14 cellular contexts compared by ENCODE assay signal in the genomic region with DNA sequence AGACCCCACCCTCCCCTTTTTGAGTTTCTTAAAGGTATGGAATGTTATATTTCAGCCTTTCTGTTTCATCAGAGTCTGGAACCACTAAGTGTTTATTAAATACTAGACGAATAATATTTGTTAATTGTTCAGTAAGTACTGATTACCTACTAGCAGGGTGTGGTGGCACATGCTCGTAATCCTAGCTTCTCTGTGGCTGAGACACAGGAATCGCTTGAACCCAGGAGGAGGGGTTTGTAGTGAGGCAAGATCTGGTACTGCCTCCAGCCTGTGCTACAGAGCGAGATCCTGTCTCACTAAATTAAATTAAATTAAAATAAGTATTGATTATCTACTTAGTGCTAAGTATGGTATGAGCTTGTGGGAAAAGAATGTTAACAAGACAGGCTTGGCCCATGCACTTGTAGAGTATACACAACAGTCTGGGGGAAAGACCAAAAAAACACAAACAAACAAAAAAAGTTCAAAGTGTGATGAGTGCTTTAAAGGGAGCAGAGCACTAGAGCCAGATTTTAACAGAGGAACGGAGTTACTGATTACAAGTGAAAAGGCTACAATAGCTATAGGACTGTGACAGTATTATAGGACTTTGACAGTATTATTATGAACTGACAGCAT. TPM values are rescaled to one million over a fixed set of nuclear protein-coding genes. Genes with fewer than 3 reads are reported as not detected.
DNase-seq lines count a peak whose midpoint lies in the region; ATAC-seq, FAIRE-seq and TF ChIP-seq lines count a peak whose summit lies in the region.
"Had no signal": no experiment of that assay in that cellular context is flagged by ENCODE, and none has a peak within 500 bp of the region (broad histone marks: within the 10 kb centered on the region; RNA-seq: fewer than 3 reads in every experiment).

No MANE protein-coding gene starts in this region.

- in situ Hi-C loops in IMR-90 (cut with MboI; ENCODE audit: low sequenced_read_pairs) = no loop called here
- in situ Hi-C loops in GM12878 (cut with MboI) = no loop called here

- RAD21 ChIA-PET in GM12878 (lab: Charles Lee; ENCODE audit: unreplicated experiment) = interaction anchor here (0.6 to 7.9 kb wide), 15 partner anchors 8 to 112 kb away, joined by 3 to 109 read pairs (median 4); no protein-coding TSS in a partner anchor

- no peak overlapping the region for H2AK5ac ChIP-seq in IMR-90 (ENCODE audit: low read depth, low read length)

- CTCF ChIA-PET in CD8-positive, alpha-beta T cell (lab: Charles Lee) = no interaction called here
- CTCF ChIA-PET in IMR-90 (lab: Yijun Ruan, JAX) (interaction anchor here (1.2 kb wide), 1 partner anchor 18 kb away, joined by 3 read pairs; no protein-coding TSS in a partner anchor), GM12878 (lab: Yijun Ruan, JAX) (interaction anchor here (0.6 to 7.4 kb wide), 12 partner anchors 9 to 192 kb away, joined by 3 to 36 read pairs (median 4); partner anchors contain the start of gene DENND2D)

- H3K4me3 ChIP-seq in CD8-positive, alpha-beta T cell (ENCODE audit: low read depth, low read length) = no peak overlapping the region
- H3K4me3 ChIP-seq in IMR-90 (ENCODE audit: insufficient read depth, low read depth, low read length) (no peak overlapping the region), GM12878 (peak overlapping the region; percentile 95), upper lobe of right lung (no peak overlapping the region)

- no peak for TF ChIP-seq EP300 in GM12878 (IDR thresholded peaks at IDR 0.05; ENCODE audit: borderline replicate concordance in 1 of 2, control insufficient read depth in 1 of 2, low read depth in 2 of 2, low read length in 2 of 2)

- no peaks in the 10 kb centered on the region for H3K27me3 Mint-ChIP-seq in CD8-positive, alpha-beta T cell (ENCODE audit: low read depth)
- H3K27me3 Mint-ChIP-seq in naive B cell = no peaks in the 10 kb centered on the region
- H3K27me3 Mint-ChIP-seq: activated CD4-positive, alpha-beta memory T cell treated with anti-CD3 and anti-CD28 coated beads for 36 hours had no signal

- H3K36me3 Mint-ChIP-seq in CD8-positive, alpha-beta T cell = peaks cover 36% of the 10 kb centered on the region
- peaks cover 6 to 31% of the 10 kb centered on the region in 2 donors for H3K36me3 Mint-ChIP-seq in naive B cell

- H4K8ac ChIP-seq in IMR-90 (ENCODE audit: low read depth in 2 of 2, low read length in 2 of 2) = no peak overlapping the region

- H3K56ac ChIP-seq in IMR-90 (ENCODE audit: extremely low read depth, insufficient read depth, low read length) = no peak overlapping the region

- peak overlapping the region; percentile 19; the same call in 1 of the 2 replicates for H3K4me2 ChIP-seq in IMR-90 (ENCODE audit: low read depth, low read length)
- H3K4me2 ChIP-seq in GM12878 (ENCODE audit: control insufficient read depth, insufficient read depth) = peak overlapping the region; percentile 91

- SMC1A ChIA-PET in GM12878 (lab: Charles Lee; ENCODE audit: uncharacterized antibody, unreplicated experiment) = interaction anchor here (0.7 to 13.3 kb wide), 18 partner anchors 9 to 269 kb away, joined by 3 to 164 read pairs (median 7); no protein-coding TSS in a partner anchor

- peaks cover 9 to 50% of the 10 kb centered on the region in 2 experiments; a peak in 3 of 4 replicates for H3K79me1 ChIP-seq in IMR-90 (ENCODE audit: low read depth in 1 of 2, low read length in 2 of 2)

- no peaks in the 10 kb centered on the region for H3K27me3 ChIP-seq in CD8-positive, alpha-beta T cell (ENCODE audit: insufficient read depth, low read length)
- no peaks in the 10 kb centered on the region for H3K27me3 ChIP-seq in IMR-90 (ENCODE audit: control insufficient read depth, insufficient read depth, low read length)
- no peaks in the 10 kb centered on the region for H3K27me3 ChIP-seq in GM12878 (replicated peaks in 1 of 2; ENCODE audit: control insufficient read depth in 2 of 2, insufficient read depth in 2 of 2, low read length in 1 of 2)
- no peaks in the 10 kb centered on the region for H3K27me3 ChIP-seq in upper lobe of right lung
- H3K27me3 ChIP-seq: MG63, suprapubic skin had no signal

- H4K20me1 ChIP-seq in IMR-90 (ENCODE audit: insufficient read depth, low read length) = peaks cover 10% of the 10 kb centered on the region; the same call in 1 of the 2 replicates
- H4K20me1 ChIP-seq in GM12878 (ENCODE audit: control insufficient read depth, insufficient read depth) = no peaks in the 10 kb centered on the region

- no peak overlapping the region for H4K5ac ChIP-seq in IMR-90 (ENCODE audit: low read depth, low read length)

- no peak overlapping the region for H2BK20ac ChIP-seq in IMR-90 (ENCODE audit: low read depth, low read length)

- peak; percentile 59 for FAIRE-seq in GM12878 (lab: Jason Lieb, UNC)

- no peak overlapping the region for H2BK15ac ChIP-seq in IMR-90 (ENCODE audit: low read depth, low read length)

- H3K9me1 ChIP-seq in IMR-90 (ENCODE audit: insufficient read depth, low read length) = peaks cover 3% of the 10 kb centered on the region; the same call in 1 of the 2 replicates

- BruUV-seq in IMR-90 (replicated peaks; lab: Mats Ljungman, UMichigan) (no TSS peak), GM12878 (replicated peaks; lab: Mats Ljungman, UMichigan) (no TSS peak)

- no peak overlapping the region for H2AFZ ChIP-seq in IMR-90 (replicated peaks; ENCODE audit: low read length, poor library complexity)
- H2AFZ ChIP-seq in GM12878 (ENCODE audit: control insufficient read depth, low read depth, low read length) = no peak overlapping the region

- H3K4me1 ChIP-seq in CD8-positive, alpha-beta T cell (ENCODE audit: insufficient read depth, low read length) = peaks cover 62% of the 10 kb centered on the region
- peaks cover 2% of the 10 kb centered on the region for H3K4me1 ChIP-seq in IMR-90 (ENCODE audit: control insufficient read depth, insufficient read depth, low read length)
- H3K4me1 ChIP-seq in GM12878 (ENCODE audit: control insufficient read depth, insufficient read depth, low read length) = peaks cover 11% of the 10 kb centered on the region
- H3K4me1 ChIP-seq in upper lobe of right lung = peaks cover 34% of the 10 kb centered on the region

- H3K9me3 Mint-ChIP-seq in CD8-positive, alpha-beta T cell = no peaks in the 10 kb centered on the region
- H3K9me3 Mint-ChIP-seq in naive B cell = no peaks in the 10 kb centered on the region
- H3K9me3 Mint-ChIP-seq: activated CD4-positive, alpha-beta memory T cell treated with anti-CD3 and anti-CD28 coated beads for 36 hours had no signal

- no peak for ATAC-seq in CD8-positive, alpha-beta T cell
- ATAC-seq in IMR-90 (ENCODE audit: low read depth) = no peak
- ATAC-seq in GM12878 = peak; percentile 37
- ATAC-seq in naive B cell (ENCODE audit: low read depth in 2 of 2) = no peak
- ATAC-seq in left cardiac atrium = no peak
- ATAC-seq in upper lobe of right lung = no peak
- ATAC-seq in GM19452 (IDR thresholded peaks at IDR 0.05; ENCODE audit: unreplicated experiment) = no peak

- intact Hi-C loops in CD8-positive, alpha-beta T cell (cut with DNase I, micrococcal nuclease) = loop anchor here (5.0 to 10.0 kb wide), 6 partner anchors 45 to 480 kb away; partner anchors contain the start of gene CD53 (in 1 of the 2)
- intact Hi-C loops in IMR-90 (cut with micrococcal nuclease) = loop anchor here (10.0 kb wide), 1 partner anchor 202 kb away; no protein-coding TSS in a partner anchor
- intact Hi-C loops in GM12878 (cut with micrococcal nuclease; ENCODE audit: unreplicated experiment) = loop anchor here (5.0 to 10.0 kb wide), 3 partner anchors 110 to 612 kb away; partner anchors contain the start of genes CD53 and DDX20
- intact Hi-C loops in left cardiac atrium (cut with DNase I) = no loop called here
- intact Hi-C loops in upper lobe of right lung (cut with DNase I) = no loop called here

- no peak for TF ChIP-seq CTCF in CD8-positive, alpha-beta T cell (IDR thresholded peaks at IDR 0.05)
- TF ChIP-seq CTCF in IMR-90 (conservative IDR thresholded peaks at IDR 0.05; ENCODE audit: low read depth, low read length) (no peak), GM12878 (IDR thresholded peaks at IDR 0.05 in 2 of 3, conservative IDR thresholded peaks at IDR 0.05 in 1 of 3; ENCODE audit: control insufficient read depth in 2 of 3, extremely low read depth in 1 of 3, insufficient read depth in 1 of 3, low read depth in 3 of 3, low read length in 3 of 3) (no peak), upper lobe of right lung (IDR thresholded peaks at IDR 0.05) (no peak)

- H3K23ac ChIP-seq in IMR-90 (ENCODE audit: low read depth, low read length) = no peak overlapping the region

- H2BK5ac ChIP-seq in IMR-90 (ENCODE audit: low read depth, low read length, poor library complexity, severe bottlenecking) = no peak overlapping the region

- no peak overlapping the region for H3K27ac ChIP-seq in CD8-positive, alpha-beta T cell (ENCODE audit: low read depth, low read length)
- no peak overlapping the region for H3K27ac ChIP-seq in IMR-90 (ENCODE audit: insufficient read depth, low read length)
- peak overlapping the region; percentile 89 for H3K27ac ChIP-seq in GM12878 (ENCODE audit: control insufficient read depth, insufficient read depth)
- H3K27ac ChIP-seq in upper lobe of right lung = no peak overlapping the region
- H3K27ac ChIP-seq: suprapubic skin had no signal

- no peaks in the 10 kb centered on the region for H3K9me3 ChIP-seq in CD8-positive, alpha-beta T cell (ENCODE audit: low read length)
- no peaks in the 10 kb centered on the region for H3K9me3 ChIP-seq in IMR-90 (ENCODE audit: control insufficient read depth, insufficient read depth, low read length)
- no peaks in the 10 kb centered on the region for H3K9me3 ChIP-seq in GM12878 (replicated peaks; ENCODE audit: control insufficient read depth, insufficient read depth, low read length)
- H3K9me3 ChIP-seq in upper lobe of right lung = no peaks in the 10 kb centered on the region
- H3K9me3 ChIP-seq: MG63, suprapubic skin had no signal

- H3K79me2 ChIP-seq in GM12878 (ENCODE audit: control insufficient read depth, insufficient read depth, low read length) = peaks cover 97% of the 10 kb centered on the region

- no peak for TF ChIP-seq RAD21 in IMR-90 (IDR thresholded peaks at IDR 0.05; ENCODE audit: low read length)
- no peak for TF ChIP-seq RAD21 in GM12878 (IDR thresholded peaks at IDR 0.05; ENCODE audit: insufficient read depth, low read depth, low read length)

- DNase-seq in CD8-positive, alpha-beta T cell = no peak
- DNase-seq in IMR-90 (no peak), GM12878 (ENCODE audit: low read depth, low spot score) (no peak), naive B cell (no peak), NCI-H446 (lab: John Stamatoyannopoulos, UW) (no peak), left cardiac atrium (no peak), upper lobe of right lung (no peak)
- DNase-seq: activated CD4-positive, alpha-beta memory T cell treated with anti-CD3 and anti-CD28 coated beads for 36 hours; MG63; NCI-H510A treated with DMSO at 0.1 percent for 48 hours; nucleus accumbens; stimulated activated CD4-positive, alpha-beta T cell treated with anti-CD3 and anti-CD28 coated beads, Interleukin-4, amount 100 ng/mL, for 1 hour had no signal

- peak overlapping the region; percentile 32 for H3K4me3 Mint-ChIP-seq in CD8-positive, alpha-beta T cell
- peak overlapping the region; percentile 38 to 100 (median 94) for H3K4me3 Mint-ChIP-seq in naive B cell

- H2AK9ac ChIP-seq in IMR-90 (replicated peaks; ENCODE audit: low read depth, low read length, poor library complexity) = no peak overlapping the region

- no peak overlapping the region for H3K4ac ChIP-seq in IMR-90 (ENCODE audit: low read depth, low read length)

- no peak overlapping the region for H2BK120ac ChIP-seq in IMR-90 (ENCODE audit: low read depth, low read length)

- POLR2A ChIA-PET in CD8-positive, alpha-beta T cell (lab: Charles Lee) = interaction anchor here (1.0 to 1.6 kb wide), 4 partner anchors 8 to 82 kb away, joined by 3 to 6 read pairs (median 4); no protein-coding TSS in a partner anchor
- POLR2A ChIA-PET in IMR-90 (lab: Charles Lee; ENCODE audit: unreplicated experiment) (no interaction called here), GM12878 (lab: Charles Lee) (interaction anchor here (0.7 to 9.1 kb wide), 11 partner anchors 9 to 77 kb away, joined by 3 to 62 read pairs (median 11); partner anchors contain the start of gene DENND2D)

- H3K9ac ChIP-seq in IMR-90 (ENCODE audit: low read depth, low read length) = no peak overlapping the region
- peak overlapping the region; percentile 93 for H3K9ac ChIP-seq in GM12878 (ENCODE audit: control insufficient read depth, insufficient read depth, low read length)

- H4K91ac ChIP-seq in IMR-90 (ENCODE audit: insufficient read depth, low read depth, low read length) = no peak overlapping the region

- TF ChIP-seq POLR2A in IMR-90 (IDR thresholded peaks at IDR 0.05; ENCODE audit: low read depth, low read length) = no peak
- TF ChIP-seq POLR2A in GM12878 (IDR thresholded peaks at IDR 0.05; ENCODE audit: low read depth, low read length) = no peak

- H3K4me1 Mint-ChIP-seq in CD8-positive, alpha-beta T cell (ENCODE audit: low read depth) = peaks cover 70% of the 10 kb centered on the region
- peaks cover 53 to 73% (median 65%) of the 10 kb centered on the region in 3 donors for H3K4me1 Mint-ChIP-seq in naive B cell

- H3K18ac ChIP-seq in IMR-90 (ENCODE audit: low read depth, low read length) = no peak overlapping the region

- dilution Hi-C loops in IMR-90 (cut with HindIII; ENCODE audit: low sequenced_read_pairs, unreplicated experiment) = no loop called here

- H3K14ac ChIP-seq in IMR-90 (replicated peaks; ENCODE audit: low read depth, low read length) = no peak overlapping the region

- no peaks in the 10 kb centered on the region for H3K36me3 ChIP-seq in CD8-positive, alpha-beta T cell (ENCODE audit: insufficient read depth, low read length)
- H3K36me3 ChIP-seq in IMR-90 (ENCODE audit: control insufficient read depth, insufficient read depth, low read length) = no peaks in the 10 kb centered on the region
- H3K36me3 ChIP-seq in GM12878 (ENCODE audit: control insufficient read depth in 2 of 2, insufficient read depth in 2 of 2, low read length in 1 of 2) = no peaks in the 10 kb centered on the region; a peak in 1 of 4 replicates
- peaks cover 8% of the 10 kb centered on the region for H3K36me3 ChIP-seq in upper lobe of right lung

- no CpG with 5 or more reads among the region's 5 CpGs for WGBS in IMR-90 (ENCODE audit: extremely low coverage in 2 of 2, insufficient read length in 1 of 2), 2 experiments
- WGBS in GM12878 (ENCODE audit: insufficient coverage, insufficient replicate concordance, low lambda C conversion rate, missing lambda C conversion rate) = 16% methylated on average over 5 of the region's 5 CpGs

- no peak overlapping the region for H3K27ac Mint-ChIP-seq in CD8-positive, alpha-beta T cell
- H3K27ac Mint-ChIP-seq in naive B cell = peak overlapping the region in 5 of 6 donors; percentile 4 to 96 (median 69)
- H3K27ac Mint-ChIP-seq: activated CD4-positive, alpha-beta memory T cell treated with anti-CD3 and anti-CD28 coated beads for 36 hours had no signal

RNA-seq across cellular contexts. Expression of gene CEPT1, which starts 2.4 kb away (rescaled TPM):
- total RNA-seq in CD8-positive, alpha-beta T cell = 10 to 100 TPM; 21.5 to 22.9 TPM
- total RNA-seq in IMR-90 (2012; rRNA removed) (27.4 and 42.8 TPM in 2 replicates), GM12878 (2014; rRNA removed) (56.0 and 70.0 TPM in 2 replicates), GM12878 (2014; rRNA removed; fragmentation: Illumina TruSeq; extraction: Trizol) (67.5 and 68.8 TPM in 2 replicates), GM12878 (2021) (51.8 and 53.6 TPM in 2 replicates), left cardiac atrium (10 to 100 TPM; 15.8 to 17.6 TPM), upper lobe of right lung (57.6 TPM)
- polyA plus RNA-seq in IMR-90 (2012; rRNA removed) (10.3 and 13.3 TPM in 2 replicates), GM12878 (2011; rRNA removed) (77.9 and 125 TPM in 2 replicates), GM12878 (2014; fragmentation: Illumina TruSeq; extraction: Trizol) (60.1 and 83.5 TPM in 2 replicates), GM12878 (2014; fragmentation: Nextera tagmentation; extraction: Ambion mirVana) (10 to 100 TPM; 29.4 to 55.5 TPM), GM12878 (2014; rRNA removed) (42.4 and 52.7 TPM in 2 replicates), GM12878 (2016; fragmentation: Nextera tagmentation; extraction: Ambion mirVana) (10 to 100 TPM; 53.1 to 54.1 TPM), naive B cell (ENCODE audit: low read depth in 6 of 6) (10 to 100 TPM; 52.0 to 76.1 (median 65.8) TPM)
- 1.7 and 2.0 TPM in 2 replicates for polyA plus RNA-seq in IMR-90 (2012; cell fraction: cytosol; rRNA removed)
- 4.0 and 30.8 TPM in 2 replicates for polyA plus RNA-seq in IMR-90 (2012; cell fraction: nucleus; rRNA removed; ENCODE audit: low replicate concordance)
- 342 and 348 TPM in 2 replicates for total RNA-seq in GM12878 (2013; cell fraction: nucleolus; rRNA removed)
- 23.6 TPM for polyA plus RNA-seq in GM12878 (2011; ENCODE audit: low read depth)
- polyA plus RNA-seq in GM12878 (2011; cell fraction: cytosol; rRNA removed) = 25.7 and 33.4 TPM in 2 replicates
- 40.1 and 49.8 TPM in 2 replicates for polyA plus RNA-seq in GM12878 (2011; cell fraction: nucleus; rRNA removed)
- 31.1 and 54.5 TPM in 2 replicates for polyA plus RNA-seq in GM12878 (2012)
- polyA minus RNA-seq in GM12878 (2011; rRNA and poly(A)+ RNA removed) = 71.9 and 97.9 TPM in 2 replicates
- 19.6 and 21.8 TPM in 2 replicates for polyA minus RNA-seq in GM12878 (2011; cell fraction: cytosol; rRNA and poly(A)+ RNA removed)
- 43.4 and 48.7 TPM in 2 replicates for polyA minus RNA-seq in GM12878 (2011; cell fraction: nucleus; rRNA and poly(A)+ RNA removed)

RNA-seq across cellular contexts. Expression of gene DRAM2, which starts 2.6 kb away (rescaled TPM):
- total RNA-seq in CD8-positive, alpha-beta T cell = 10 to 100 TPM; 25.5 to 27.1 TPM
- total RNA-seq in IMR-90 (2012; rRNA removed) (66.3 and 71.9 TPM in 2 replicates), GM12878 (2014; rRNA removed) (76.0 and 80.9 TPM in 2 replicates), GM12878 (2014; rRNA removed; fragmentation: Illumina TruSeq; extraction: Trizol) (56.6 and 60.3 TPM in 2 replicates), GM12878 (2021) (39.1 and 45.3 TPM in 2 replicates), left cardiac atrium (10 to 100 TPM; 43.5 to 44.6 TPM), upper lobe of right lung (50.8 TPM)
- polyA plus RNA-seq in IMR-90 (2012; rRNA removed) (25.2 and 31.4 TPM in 2 replicates), GM12878 (2011; rRNA removed) (229 and 281 TPM in 2 replicates), GM12878 (2014; fragmentation: Illumina TruSeq; extraction: Trizol) (82.8 and 106 TPM in 2 replicates), GM12878 (2014; fragmentation: Nextera tagmentation; extraction: Ambion mirVana) (100 to 1,000 TPM in 1 of 2 experiments, 10 to 100 TPM in 1; 88.3 to 146 TPM), GM12878 (2014; rRNA removed) (64.1 and 88.0 TPM in 2 replicates), GM12878 (2016; fragmentation: Nextera tagmentation; extraction: Ambion mirVana) (10 to 100 TPM; 57.7 to 58.4 TPM), naive B cell (ENCODE audit: low read depth in 6 of 6) (100 to 1,000 TPM; 266 to 365 (median 332) TPM)
- polyA plus RNA-seq in IMR-90 (2012; cell fraction: cytosol; rRNA removed) = 7.7 and 15.0 TPM in 2 replicates
- polyA plus RNA-seq in IMR-90 (2012; cell fraction: nucleus; rRNA removed; ENCODE audit: low replicate concordance) = 3.3 and 30.7 TPM in 2 replicates
- 151 and 152 TPM in 2 replicates for total RNA-seq in GM12878 (2013; cell fraction: nucleolus; rRNA removed)
- polyA plus RNA-seq in GM12878 (2011; ENCODE audit: low read depth) = 76.4 TPM
- polyA plus RNA-seq in GM12878 (2011; cell fraction: cytosol; rRNA removed) = 79.5 and 115 TPM in 2 replicates
- 93.3 and 138 TPM in 2 replicates for polyA plus RNA-seq in GM12878 (2011; cell fraction: nucleus; rRNA removed)
- polyA plus RNA-seq in GM12878 (2012) = 82.7 and 135 TPM in 2 replicates
- 81.4 and 133 TPM in 2 replicates for polyA minus RNA-seq in GM12878 (2011; rRNA and poly(A)+ RNA removed)
- polyA minus RNA-seq in GM12878 (2011; cell fraction: cytosol; rRNA and poly(A)+ RNA removed) = 14.7 and 17.9 TPM in 2 replicates
- 27.7 and 29.8 TPM in 2 replicates for polyA minus RNA-seq in GM12878 (2011; cell fraction: nucleus; rRNA and poly(A)+ RNA removed)

RNA-seq across cellular contexts. Expression of gene DENND2D, which starts 58.0 kb away (rescaled TPM):
- total RNA-seq in CD8-positive, alpha-beta T cell = 10 to 100 TPM; 50.5 to 50.8 TPM
- 0.83 and 0.90 TPM in 2 replicates for total RNA-seq in IMR-90 (2012; rRNA removed)
- 0.72 and 0.86 TPM in 2 replicates for polyA plus RNA-seq in IMR-90 (2012; rRNA removed)
- 0.70 and 0.77 TPM in 2 replicates for polyA plus RNA-seq in IMR-90 (2012; cell fraction: cytosol; rRNA removed)
- polyA plus RNA-seq in IMR-90 (2012; cell fraction: nucleus; rRNA removed; ENCODE audit: low replicate concordance) = 0.60 and 1.7 TPM in 2 replicates
- total RNA-seq in GM12878 (2013; cell fraction: nucleolus; rRNA removed) = 483 and 497 TPM in 2 replicates
- total RNA-seq in GM12878 (2014; rRNA removed) = 164 and 170 TPM in 2 replicates
- 187 and 196 TPM in 2 replicates for total RNA-seq in GM12878 (2014; rRNA removed; fragmentation: Illumina TruSeq; extraction: Trizol)
- total RNA-seq in GM12878 (2021) = 164 and 166 TPM in 2 replicates
- polyA plus RNA-seq in GM12878 (2011; ENCODE audit: low read depth) = 73.7 TPM
- polyA plus RNA-seq in GM12878 (2011; rRNA removed) = 299 and 375 TPM in 2 replicates
- 278 and 313 TPM in 2 replicates for polyA plus RNA-seq in GM12878 (2011; cell fraction: cytosol; rRNA removed)
- 458 and 613 TPM in 2 replicates for polyA plus RNA-seq in GM12878 (2011; cell fraction: nucleus; rRNA removed)
- polyA plus RNA-seq in GM12878 (2012) = 75.3 and 147 TPM in 2 replicates
- 193 and 221 TPM in 2 replicates for polyA plus RNA-seq in GM12878 (2014; fragmentation: Illumina TruSeq; extraction: Trizol)
- 100 to 1,000 TPM; 149 to 200 TPM for polyA plus RNA-seq in GM12878 (2014; fragmentation: Nextera tagmentation; extraction: Ambion mirVana)
- polyA plus RNA-seq in GM12878 (2014; rRNA removed) = 149 and 157 TPM in 2 replicates
- polyA plus RNA-seq in GM12878 (2016; fragmentation: Nextera tagmentation; extraction: Ambion mirVana) = 100 to 1,000 TPM; 162 to 179 TPM
- polyA minus RNA-seq in GM12878 (2011; rRNA and poly(A)+ RNA removed) = 404 and 526 TPM in 2 replicates
- polyA minus RNA-seq in GM12878 (2011; cell fraction: cytosol; rRNA and poly(A)+ RNA removed) = 128 and 168 TPM in 2 replicates
- 708 and 882 TPM in 2 replicates for polyA minus RNA-seq in GM12878 (2011; cell fraction: nucleus; rRNA and poly(A)+ RNA removed)
- 100 to 1,000 TPM in 2 of 6 donors, 10 to 100 TPM in 4; 60.2 to 124 (median 82.6) TPM for polyA plus RNA-seq in naive B cell (ENCODE audit: low read depth in 6 of 6)
- 10 to 100 TPM in 1 of 2 donors, 1 to 10 TPM in 1; 8.6 to 10.6 TPM for total RNA-seq in left cardiac atrium
- total RNA-seq in upper lobe of right lung = 78.2 TPM

Comparison
In these comparisons a context has a peak if more than half of its experiments do, and no peak if none do; other contexts are left out.
1. intact Hi-C loops: an anchor here in CD8-positive, alpha-beta T cell (5.0 to 10.0 kb wide), IMR-90 (10.0 kb wide) and GM12878 (5.0 to 10.0 kb wide); none called in left cardiac atrium and upper lobe of right lung.